ENCODE assay signal across 1 cellular context in the genomic region with DNA sequence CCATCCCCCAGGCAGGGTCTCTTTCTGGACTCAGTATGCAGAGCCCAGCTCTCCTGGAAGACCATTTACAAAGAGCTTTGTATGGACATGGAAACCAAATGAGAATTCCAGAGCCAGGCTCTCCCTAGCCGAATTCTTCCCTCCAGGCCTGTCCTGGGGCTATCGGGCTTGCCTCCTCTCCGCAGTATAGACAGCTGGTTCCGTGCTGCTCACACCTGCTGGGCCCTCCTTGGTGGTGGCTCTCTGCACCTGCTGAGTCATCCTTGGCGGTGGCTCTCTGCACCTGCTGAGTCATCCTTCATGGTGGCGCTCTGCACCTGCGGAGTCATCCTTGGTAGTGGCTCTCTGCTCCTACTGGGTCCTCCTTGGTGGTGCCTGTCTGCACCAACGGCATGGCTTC.
A peak's percentile ranks its signal among the peaks of the same experiment; 100 is the strongest.
TF ChIP-seq lines count a peak whose summit lies in the region.

No MANE protein-coding gene starts in this region.

TF ChIP-seq in K562, 482 proteins besides CTCF, POLR2A, EP300 and RAD21 (continued from another document):
- TF ChIP-seq, protein P1, sequence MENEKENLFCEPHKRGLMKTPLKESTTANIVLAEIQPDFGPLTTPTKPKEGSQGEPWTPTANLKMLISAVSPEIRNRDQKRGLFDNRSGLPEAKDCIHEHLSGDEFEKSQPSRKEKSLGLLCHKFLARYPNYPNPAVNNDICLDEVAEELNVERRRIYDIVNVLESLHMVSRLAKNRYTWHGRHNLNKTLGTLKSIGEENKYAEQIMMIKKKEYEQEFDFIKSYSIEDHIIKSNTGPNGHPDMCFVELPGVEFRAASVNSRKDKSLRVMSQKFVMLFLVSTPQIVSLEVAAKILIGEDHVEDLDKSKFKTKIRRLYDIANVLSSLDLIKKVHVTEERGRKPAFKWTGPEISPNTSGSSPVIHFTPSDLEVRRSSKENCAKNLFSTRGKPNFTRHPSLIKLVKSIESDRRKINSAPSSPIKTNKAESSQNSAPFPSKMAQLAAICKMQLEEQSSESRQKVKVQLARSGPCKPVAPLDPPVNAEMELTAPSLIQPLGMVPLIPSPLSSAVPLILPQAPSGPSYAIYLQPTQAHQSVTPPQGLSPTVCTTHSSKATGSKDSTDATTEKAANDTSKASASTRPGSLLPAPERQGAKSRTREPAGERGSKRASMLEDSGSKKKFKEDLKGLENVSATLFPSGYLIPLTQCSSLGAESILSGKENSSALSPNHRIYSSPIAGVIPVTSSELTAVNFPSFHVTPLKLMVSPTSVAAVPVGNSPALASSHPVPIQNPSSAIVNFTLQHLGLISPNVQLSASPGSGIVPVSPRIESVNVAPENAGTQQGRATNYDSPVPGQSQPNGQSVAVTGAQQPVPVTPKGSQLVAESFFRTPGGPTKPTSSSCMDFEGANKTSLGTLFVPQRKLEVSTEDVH (IDR thresholded peaks at IDR 0.05; ENCODE audit: low read depth, partially characterized antibody) = no peak
- TF ChIP-seq, protein P2, sequence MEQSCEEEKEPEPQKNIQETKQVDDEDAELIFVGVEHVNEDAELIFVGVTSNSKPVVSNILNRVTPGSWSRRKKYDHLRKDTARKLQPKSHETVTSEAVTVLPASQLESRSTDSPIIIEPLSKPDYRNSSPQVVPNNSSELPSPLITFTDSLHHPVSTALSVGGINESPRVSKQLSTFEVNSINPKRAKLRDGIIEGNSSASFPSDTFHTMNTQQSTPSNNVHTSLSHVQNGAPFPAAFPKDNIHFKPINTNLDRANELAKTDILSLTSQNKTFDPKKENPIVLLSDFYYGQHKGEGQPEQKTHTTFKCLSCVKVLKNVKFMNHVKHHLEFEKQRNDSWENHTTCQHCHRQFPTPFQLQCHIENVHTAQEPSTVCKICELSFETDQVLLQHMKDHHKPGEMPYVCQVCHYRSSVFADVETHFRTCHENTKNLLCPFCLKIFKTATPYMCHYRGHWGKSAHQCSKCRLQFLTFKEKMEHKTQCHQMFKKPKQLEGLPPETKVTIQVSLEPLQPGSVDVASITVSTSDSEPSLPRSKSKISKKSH (CRISPR knock-in tag; IDR thresholded peaks at IDR 0.05) = no peak
- TF ChIP-seq TSC22D4 (tag; IDR thresholded peaks at IDR 0.05) = no peak
- no peak for TF ChIP-seq ZNF347 (CRISPR knock-in tag; IDR thresholded peaks at IDR 0.05; ENCODE audit: low read depth)
- peak; percentile 29; the same call in 1 of the 2 replicates for TF ChIP-seq MAFK (IDR thresholded peaks at IDR 0.05; ENCODE audit: low read length)
- TF ChIP-seq THRAP3 (IDR thresholded peaks at IDR 0.05; ENCODE audit: borderline replicate concordance) = no peak
- no peak for TF ChIP-seq PPARD (CRISPR knock-in tag; IDR thresholded peaks at IDR 0.05)
- TF ChIP-seq ZNF695 (CRISPR knock-in tag; IDR thresholded peaks at IDR 0.05) = no peak
- no peak for TF ChIP-seq SETDB1 (IDR thresholded peaks at IDR 0.05; ENCODE audit: low read length)
- no peak for TF ChIP-seq ATF1 (CRISPR knock-in tag; IDR thresholded peaks at IDR 0.05)
- TF ChIP-seq ATF1 (tag; IDR thresholded peaks at IDR 0.05) = no peak
- TF ChIP-seq, protein P3, sequence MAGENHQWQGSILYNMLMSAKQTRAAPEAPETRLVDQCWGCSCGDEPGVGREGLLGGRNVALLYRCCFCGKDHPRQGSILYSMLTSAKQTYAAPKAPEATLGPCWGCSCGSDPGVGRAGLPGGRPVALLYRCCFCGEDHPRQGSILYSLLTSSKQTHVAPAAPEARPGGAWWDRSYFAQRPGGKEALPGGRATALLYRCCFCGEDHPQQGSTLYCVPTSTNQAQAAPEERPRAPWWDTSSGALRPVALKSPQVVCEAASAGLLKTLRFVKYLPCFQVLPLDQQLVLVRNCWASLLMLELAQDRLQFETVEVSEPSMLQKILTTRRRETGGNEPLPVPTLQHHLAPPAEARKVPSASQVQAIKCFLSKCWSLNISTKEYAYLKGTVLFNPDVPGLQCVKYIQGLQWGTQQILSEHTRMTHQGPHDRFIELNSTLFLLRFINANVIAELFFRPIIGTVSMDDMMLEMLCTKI (IDR thresholded peaks at IDR 0.05; ENCODE audit: partially characterized antibody) = no peak
- TF ChIP-seq POLR3G (IDR thresholded peaks at IDR 0.05; ENCODE audit: extremely low read depth, insufficient read length, insufficient replicate concordance) = no peak
- TF ChIP-seq ZNF212 (CRISPR knock-in tag; IDR thresholded peaks at IDR 0.05) = no peak
- TF ChIP-seq NFE2 (IDR thresholded peaks at IDR 0.05; ENCODE audit: low read depth) = peak; percentile 58; the same call in 1 of the 2 replicates
- TF ChIP-seq, protein P4, sequence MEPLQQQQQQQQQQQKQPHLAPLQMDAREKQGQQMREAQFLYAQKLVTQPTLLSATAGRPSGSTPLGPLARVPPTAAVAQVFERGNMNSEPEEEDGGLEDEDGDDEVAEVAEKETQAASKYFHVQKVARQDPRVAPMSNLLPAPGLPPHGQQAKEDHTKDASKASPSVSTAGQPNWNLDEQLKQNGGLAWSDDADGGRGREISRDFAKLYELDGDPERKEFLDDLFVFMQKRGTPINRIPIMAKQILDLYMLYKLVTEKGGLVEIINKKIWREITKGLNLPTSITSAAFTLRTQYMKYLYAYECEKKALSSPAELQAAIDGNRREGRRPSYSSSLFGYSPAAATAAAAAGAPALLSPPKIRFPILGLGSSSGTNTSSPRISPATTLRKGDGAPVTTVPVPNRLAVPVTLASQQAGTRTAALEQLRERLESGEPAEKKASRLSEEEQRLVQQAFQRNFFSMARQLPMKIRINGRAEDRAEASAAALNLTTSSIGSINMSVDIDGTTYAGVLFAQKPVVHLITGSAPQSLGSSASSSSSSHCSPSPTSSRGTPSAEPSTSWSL (CRISPR knock-in tag; IDR thresholded peaks at IDR 0.05; ENCODE audit: borderline replicate concordance) = no peak
- TF ChIP-seq PHB2 (IDR thresholded peaks at IDR 0.05; ENCODE audit: low read depth) = no peak
- no peak for TF ChIP-seq EGR1 (conservative IDR thresholded peaks at IDR 0.05)
- TF ChIP-seq, protein P5, sequence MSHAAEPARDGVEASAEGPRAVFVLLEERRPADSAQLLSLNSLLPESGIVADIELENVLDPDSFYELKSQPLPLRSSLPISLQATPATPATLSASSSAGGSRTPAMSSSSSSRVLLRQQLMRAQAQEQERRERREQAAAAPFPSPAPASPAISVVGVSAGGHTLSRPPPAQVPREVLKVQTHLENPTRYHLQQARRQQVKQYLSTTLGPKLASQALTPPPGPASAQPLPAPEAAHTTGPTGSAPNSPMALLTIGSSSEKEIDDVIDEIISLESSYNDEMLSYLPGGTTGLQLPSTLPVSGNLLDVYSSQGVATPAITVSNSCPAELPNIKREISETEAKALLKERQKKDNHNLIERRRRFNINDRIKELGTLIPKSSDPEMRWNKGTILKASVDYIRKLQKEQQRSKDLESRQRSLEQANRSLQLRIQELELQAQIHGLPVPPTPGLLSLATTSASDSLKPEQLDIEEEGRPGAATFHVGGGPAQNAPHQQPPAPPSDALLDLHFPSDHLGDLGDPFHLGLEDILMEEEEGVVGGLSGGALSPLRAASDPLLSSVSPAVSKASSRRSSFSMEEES (CRISPR knock-in tag; IDR thresholded peaks at IDR 0.05) = no peak
- no peak for TF ChIP-seq HNRNPUL1 (IDR thresholded peaks at IDR 0.05; ENCODE audit: low read length)
- no peak for TF ChIP-seq ZKSCAN8 (CRISPR knock-in tag; IDR thresholded peaks at IDR 0.05)
- TF ChIP-seq TARDBP (IDR thresholded peaks at IDR 0.05) = no peak
- TF ChIP-seq, protein P6, sequence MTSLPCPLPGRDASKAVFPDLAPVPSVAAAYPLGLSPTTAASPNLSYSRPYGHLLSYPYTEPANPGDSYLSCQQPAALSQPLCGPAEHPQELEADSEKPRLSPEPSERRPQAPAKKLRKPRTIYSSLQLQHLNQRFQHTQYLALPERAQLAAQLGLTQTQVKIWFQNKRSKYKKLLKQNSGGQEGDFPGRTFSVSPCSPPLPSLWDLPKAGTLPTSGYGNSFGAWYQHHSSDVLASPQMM (CRISPR knock-in tag; IDR thresholded peaks at IDR 0.05) = no peak
- TF ChIP-seq SMARCA5 (IDR thresholded peaks at IDR 0.05) = no peak
- peak; percentile 94 for TF ChIP-seq ZNF316 (IDR thresholded peaks at IDR 0.05)
- no peak for TF ChIP-seq GABPA (tag; conservative IDR thresholded peaks at IDR 0.05; ENCODE audit: low read depth)
- TF ChIP-seq MAFG (tag; conservative IDR thresholded peaks at IDR 0.05) = peak; percentile 67
- no peak for TF ChIP-seq ZNF384 (IDR thresholded peaks at IDR 0.05; ENCODE audit: low read depth, low read length)
- no peak for TF ChIP-seq CBX8 (IDR thresholded peaks at IDR 0.05; ENCODE audit: borderline replicate concordance, extremely low read depth, low read depth, low read length, poor library complexity, severe bottlenecking)
- no peak for TF ChIP-seq ETV1 (tag; conservative IDR thresholded peaks at IDR 0.05; ENCODE audit: low read depth)
- TF ChIP-seq ZNF274 (IDR thresholded peaks at IDR 0.05; ENCODE audit: borderline replicate concordance, low read depth, low read length) = no peak
- peak; percentile 41; the same call in 1 of the 2 replicates for TF ChIP-seq BACH1 (tag; IDR thresholded peaks at IDR 0.05)
- TF ChIP-seq NONO (IDR thresholded peaks at IDR 0.05; ENCODE audit: low read depth in 2 of 2, low read length in 1 of 2) = no peak
- TF ChIP-seq FIP1L1 (IDR thresholded peaks at IDR 0.05; ENCODE audit: low read depth, low read length, poor library complexity, severe bottlenecking) = no peak
- TF ChIP-seq JUN (IDR thresholded peaks at IDR 0.05; ENCODE audit: borderline replicate concordance, low read depth, low read length) = no peak
- TF ChIP-seq JUN (CRISPR knock-in tag; IDR thresholded peaks at IDR 0.05; ENCODE audit: borderline replicate concordance) = no peak
- no peak for TF ChIP-seq ADNP (tag; IDR thresholded peaks at IDR 0.05)
- TF ChIP-seq PHF21A (IDR thresholded peaks at IDR 0.05; ENCODE audit: borderline replicate concordance, low read depth) = no peak
